Comparison of ENCODE assay signal across 10 cellular contexts in genomic region chr10:114766470-114766869, GRCh38. TPM values are rescaled to one million over a fixed set of nuclear protein-coding genes. Genes with fewer than 3 reads are reported as not detected.
DNase-seq lines count a peak whose midpoint lies in the region; ATAC-seq, FAIRE-seq and TF ChIP-seq lines count a peak whose summit lies in the region.
"Had no signal": no experiment of that assay in that cellular context is flagged by ENCODE, and none has a peak within 500 bp of the region (broad histone marks: within the 10 kb centered on the region; RNA-seq: fewer than 3 reads in every experiment).

No MANE protein-coding gene starts in this region.

- no peaks in the 10 kb centered on the region for H3K36me3 Mint-ChIP-seq in activated T-cell treated with anti-CD3 and anti-CD28 coated beads, Interleukin-2, amount 50 U/mL, for 4 hours (ENCODE audit: insufficient read depth)
- H3K36me3 Mint-ChIP-seq in activated T-helper 17 cell treated with anti-CD3 and anti-CD28 coated beads, Interleukin-2, amount 50 U/mL, for 72 hours (ENCODE audit: low read depth), result no peaks in the 10 kb centered on the region

- H3K27ac ChIP-seq in hepatocyte (peak overlapping the region; percentile 57), small intestine (ENCODE audit: low read depth in 1 of 2, low read length in 1 of 2) (peak overlapping the region in 1 of 2 donors; percentile 8), uterus (no peak overlapping the region)
- H3K27ac ChIP-seq: upper lobe of left lung had no signal

- H3K4me2 ChIP-seq in hepatocyte, result peak overlapping the region; percentile 99

- no peak for ATAC-seq in activated T-cell treated with anti-CD3 and anti-CD28 coated beads, Interleukin-2, amount 50 U/mL, for 4 hours
- ATAC-seq in activated T-helper 17 cell treated with anti-CD3 and anti-CD28 coated beads, Interleukin-2, amount 50 U/mL, for 72 hours (replicated peaks), result no peak
- ATAC-seq in GM18870 (IDR thresholded peaks at IDR 0.05; ENCODE audit: unreplicated experiment) (no peak), HG03045 (IDR thresholded peaks at IDR 0.05; ENCODE audit: unreplicated experiment) (no peak)

- H4K20me1 ChIP-seq in hepatocyte (ENCODE audit: insufficient read depth, poor library complexity, severe bottlenecking), result no peaks in the 10 kb centered on the region

- TF ChIP-seq POLR2A in uterus (IDR thresholded peaks at IDR 0.05), result no peak

- H3K4me1 ChIP-seq in hepatocyte (ENCODE audit: insufficient read depth) (no peaks in the 10 kb centered on the region), small intestine (ENCODE audit: control insufficient read depth in 2 of 2, insufficient read depth in 1 of 2, low read depth in 1 of 2, low read length in 1 of 2) (peaks cover 0 to 3% of the 10 kb centered on the region in 2 donors), uterus (no peaks in the 10 kb centered on the region)

- peaks cover 9% of the 10 kb centered on the region for H3K4me1 Mint-ChIP-seq in activated T-cell treated with anti-CD3 and anti-CD28 coated beads, Interleukin-2, amount 50 U/mL, for 4 hours (ENCODE audit: low read depth)
- peaks cover 5% of the 10 kb centered on the region for H3K4me1 Mint-ChIP-seq in activated T-helper 17 cell treated with anti-CD3 and anti-CD28 coated beads, Interleukin-2, amount 50 U/mL, for 72 hours

- DNase-seq in activated T-cell treated with anti-CD3 and anti-CD28 coated beads, Interleukin-2, amount 50 U/mL, for 4 hours, result no peak
- no peak for DNase-seq in activated T-cell treated with anti-CD3 and anti-CD28 coated beads for 4 hours
- peak; percentile 68 for DNase-seq in hepatocyte (ENCODE audit: low spot score)
- peak; percentile 97 for DNase-seq in small intestine
- DNase-seq in uterus, result no peak
- DNase-seq: NCI-H526 treated with DMSO at 0.1 percent for 48 hours, upper lobe of left lung had no signal

- H3K27me3 Mint-ChIP-seq in activated T-cell treated with anti-CD3 and anti-CD28 coated beads, Interleukin-2, amount 50 U/mL, for 4 hours (ENCODE audit: low read depth), result peaks cover 48% of the 10 kb centered on the region
- peaks cover 8% of the 10 kb centered on the region for H3K27me3 Mint-ChIP-seq in activated T-helper 17 cell treated with anti-CD3 and anti-CD28 coated beads, Interleukin-2, amount 50 U/mL, for 72 hours

- H3K9me2 ChIP-seq in hepatocyte (replicated peaks; ENCODE audit: insufficient read depth), result no peaks in the 10 kb centered on the region

- TF ChIP-seq CTCF in hepatocyte (IDR thresholded peaks at IDR 0.05; ENCODE audit: poor library complexity) (no peak), uterus (IDR thresholded peaks at IDR 0.05) (no peak)

- H3K27ac Mint-ChIP-seq in activated T-helper 17 cell treated with anti-CD3 and anti-CD28 coated beads, Interleukin-2, amount 50 U/mL, for 72 hours, result no peak overlapping the region

- FAIRE-seq in small intestine (lab: Jason Lieb, UNC), result peak; percentile 33

- intact Hi-C loops in uterus (cut with DNase I; ENCODE audit: low total_unique reads), result no loop called here

- 58% methylated on average over 6 of the region's 6 CpGs for WGBS in hepatocyte (ENCODE audit: low lambda C conversion rate, missing lambda C conversion rate)
- WGBS in small intestine, 3 donors, result 20 to 54% (median 31%) methylated on average over 6 of the region's 6 CpGs

- H3K4me3 ChIP-seq in hepatocyte (no peak overlapping the region), small intestine (ENCODE audit: low read depth in 1 of 2, low read length in 2 of 2) (peak overlapping the region in 1 of 2 donors; percentile 62), uterus (no peak overlapping the region)

- H3K79me2 ChIP-seq in hepatocyte, result peaks cover 13% of the 10 kb centered on the region

- no peak overlapping the region for H2AFZ ChIP-seq in hepatocyte

- peak overlapping the region; percentile 40 for H3K4me3 Mint-ChIP-seq in activated T-cell treated with anti-CD3 and anti-CD28 coated beads, Interleukin-2, amount 50 U/mL, for 4 hours
- peak overlapping the region; percentile 43 for H3K4me3 Mint-ChIP-seq in activated T-helper 17 cell treated with anti-CD3 and anti-CD28 coated beads, Interleukin-2, amount 50 U/mL, for 72 hours

- H3K27me3 ChIP-seq in hepatocyte (no peaks in the 10 kb centered on the region), small intestine (ENCODE audit: control insufficient read depth in 2 of 2, insufficient read depth in 2 of 2, low read length in 2 of 2) (peaks cover 0 to 1% of the 10 kb centered on the region in 2 donors), uterus (no peaks in the 10 kb centered on the region)

- H3K9me3 ChIP-seq in hepatocyte (ENCODE audit: low read depth) (no peaks in the 10 kb centered on the region), small intestine (ENCODE audit: control insufficient read depth, low read depth) (no peaks in the 10 kb centered on the region), uterus (no peaks in the 10 kb centered on the region)
- H3K9me3 ChIP-seq: upper lobe of left lung had no signal

- H3K36me3 ChIP-seq in hepatocyte (replicated peaks; ENCODE audit: insufficient read depth, low read depth), result no peaks in the 10 kb centered on the region
- no peaks in the 10 kb centered on the region for H3K36me3 ChIP-seq in small intestine (ENCODE audit: control insufficient read depth in 2 of 2, insufficient read depth in 2 of 2, low read length in 2 of 2)
- H3K36me3 ChIP-seq in uterus, result no peaks in the 10 kb centered on the region
- H3K36me3 ChIP-seq: upper lobe of left lung had no signal

- no peaks in the 10 kb centered on the region for H3K9me3 Mint-ChIP-seq in activated T-cell treated with anti-CD3 and anti-CD28 coated beads, Interleukin-2, amount 50 U/mL, for 4 hours
- no peaks in the 10 kb centered on the region for H3K9me3 Mint-ChIP-seq in activated T-helper 17 cell treated with anti-CD3 and anti-CD28 coated beads, Interleukin-2, amount 50 U/mL, for 72 hours

RNA-seq across cellular contexts. Expression of gene FHIP2A, which starts 55.1 kb away (rescaled TPM):
- 10 to 100 TPM; 13.6 to 26.8 (median 14.8) TPM for total RNA-seq in activated T-cell treated with anti-CD3 and anti-CD28 coated beads, Interleukin-2, amount 50 U/mL, for 4 hours
- 10 to 100 TPM; 22.8 to 31.2 TPM for total RNA-seq in activated T-helper 17 cell treated with anti-CD3 and anti-CD28 coated beads, Interleukin-2, amount 50 U/mL, for 72 hours
- total RNA-seq in hepatocyte, result 23.8 and 24.6 TPM in 2 replicates
- 9.5 and 18.0 TPM in 2 replicates for polyA plus RNA-seq in hepatocyte
- 10 to 100 TPM in 1 of 3 donors, 1 to 10 TPM in 2; 4.9 to 11.2 (median 8.1) TPM for polyA plus RNA-seq in small intestine
- 10 to 100 TPM; 22.0 to 61.5 (median 56.5) TPM for total RNA-seq in uterus

Comparison
In these comparisons a context has a peak if more than half of its experiments do, and no peak if none do; other contexts are left out.
1. DNase-seq: peak in hepatocyte (single experiment) and small intestine (single experiment); none in activated T-cell treated with anti-CD3 and anti-CD28 coated beads, Interleukin-2, amount 50 U/mL, for 4 hours (single experiment), activated T-cell treated with anti-CD3 and anti-CD28 coated beads for 4 hours (single experiment) and uterus (0 of 2).